Comparison of ENCODE assay signal across 11 cellular contexts in the genomic region with DNA sequence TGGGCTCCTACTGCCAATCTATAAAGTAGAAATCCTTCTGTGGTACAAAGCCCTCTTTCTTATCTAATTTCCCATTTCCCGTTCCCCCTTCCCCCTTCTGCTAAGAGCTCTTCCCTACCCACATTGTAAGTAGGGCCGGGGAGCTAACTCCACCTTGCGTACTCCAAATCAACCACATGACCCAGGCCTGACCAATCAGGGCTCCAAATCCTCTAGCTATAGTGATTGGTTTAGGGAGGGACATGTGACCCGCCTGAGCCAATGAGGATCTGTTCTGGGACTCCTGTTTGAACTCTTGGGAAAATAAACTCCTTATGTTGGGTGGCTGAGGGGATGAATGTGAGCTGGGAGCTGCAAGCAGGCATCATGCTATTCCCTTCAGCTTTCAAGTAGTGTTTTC. TPM values are rescaled to one million over a fixed set of nuclear protein-coding genes. Genes with fewer than 3 reads are reported as not detected.
A peak's percentile ranks its signal among the peaks of the same experiment; 100 is the strongest.
DNase-seq lines count a peak whose midpoint lies in the region; ATAC-seq, FAIRE-seq and TF ChIP-seq lines count a peak whose summit lies in the region.
"Had no signal": no experiment of that assay in that cellular context is flagged by ENCODE, and none has a peak within 500 bp of the region (broad histone marks: within the 10 kb centered on the region; RNA-seq: fewer than 3 reads in every experiment).

No MANE protein-coding gene starts in this region.

- no peak overlapping the region for H3K4me3 Mint-ChIP-seq in activated CD4-positive, alpha-beta T cell treated with anti-CD3 and anti-CD28 coated beads, Interleukin-2, amount 10 ng/mL, durations not matched to agents 7 days and 5 days
- H3K4me3 Mint-ChIP-seq in naive thymus-derived CD4-positive, alpha-beta T cell, result no peak overlapping the region
- H3K4me3 Mint-ChIP-seq in chondrocyte (ENCODE audit: unreplicated experiment), result no peak overlapping the region

- no peaks in the 10 kb centered on the region for H3K36me3 Mint-ChIP-seq in activated CD4-positive, alpha-beta T cell treated with anti-CD3 and anti-CD28 coated beads, Interleukin-2, amount 10 ng/mL, durations not matched to agents 7 days and 5 days (ENCODE audit: low read depth)
- H3K36me3 Mint-ChIP-seq in naive thymus-derived CD4-positive, alpha-beta T cell, result peaks cover 0 to 4% (median 0%) of the 10 kb centered on the region in 5 donors
- no peaks in the 10 kb centered on the region for H3K36me3 Mint-ChIP-seq in chondrocyte (ENCODE audit: low read depth)

- CTCF ChIA-PET in activated CD4-positive, alpha-beta T cell treated with anti-CD3 and anti-CD28 coated beads, Interleukin-2, amount 10 ng/mL, durations not matched to agents 7 days and 5 days (lab: Charles Lee), result interaction anchor here (1.1 to 12.8 kb wide), 7 partner anchors 8 to 126 kb away, joined by 3 to 135 read pairs (median 5); a partner anchor contains a TSS
- CTCF ChIA-PET in naive thymus-derived CD4-positive, alpha-beta T cell (lab: Charles Lee), result interaction anchor here (1.0 to 1.2 kb wide), 2 partner anchors 58 to 59 kb away, joined by 3 to 4 read pairs; no protein-coding TSS in a partner anchor

- intact Hi-C loops in naive thymus-derived CD4-positive, alpha-beta T cell (cut with micrococcal nuclease), result no loop called here
- intact Hi-C loops in heart right ventricle (cut with DNase I), result no loop called here

- no peaks in the 10 kb centered on the region for H3K9me3 ChIP-seq in naive thymus-derived CD4-positive, alpha-beta T cell (ENCODE audit: control insufficient read depth in 2 of 3, low read length in 3 of 3)
- no peaks in the 10 kb centered on the region for H3K9me3 ChIP-seq in heart right ventricle

- POLR2A ChIA-PET in activated CD4-positive, alpha-beta T cell treated with anti-CD3 and anti-CD28 coated beads, Interleukin-2, amount 10 ng/mL, durations not matched to agents 7 days and 5 days (lab: Charles Lee), result no interaction called here
- POLR2A ChIA-PET in naive thymus-derived CD4-positive, alpha-beta T cell (lab: Charles Lee), result no interaction called here

- TF ChIP-seq CTCF in chondrocyte (IDR thresholded peaks at IDR 0.05) (no peak), heart right ventricle (IDR thresholded peaks at IDR 0.05) (no peak)

- H3K27ac Mint-ChIP-seq in activated CD4-positive, alpha-beta T cell treated with anti-CD3 and anti-CD28 coated beads, Interleukin-2, amount 10 ng/mL, durations not matched to agents 7 days and 5 days, result no peak overlapping the region
- H3K27ac Mint-ChIP-seq in naive thymus-derived CD4-positive, alpha-beta T cell, result peak overlapping the region in 1 of 9 donors; percentile 38
- no peak overlapping the region for H3K27ac Mint-ChIP-seq in chondrocyte (ENCODE audit: unreplicated experiment)

- no peaks in the 10 kb centered on the region for H3K36me3 ChIP-seq in naive thymus-derived CD4-positive, alpha-beta T cell (ENCODE audit: control insufficient read depth in 2 of 3, insufficient read depth in 3 of 3, low read length in 3 of 3)
- no peaks in the 10 kb centered on the region for H3K36me3 ChIP-seq in heart right ventricle

- H3K27me3 Mint-ChIP-seq in activated CD4-positive, alpha-beta T cell treated with anti-CD3 and anti-CD28 coated beads, Interleukin-2, amount 10 ng/mL, durations not matched to agents 7 days and 5 days, result peaks cover 13% of the 10 kb centered on the region
- H3K27me3 Mint-ChIP-seq in naive thymus-derived CD4-positive, alpha-beta T cell, result peaks cover 23 to 34% (median 28%) of the 10 kb centered on the region in 5 donors
- no peaks in the 10 kb centered on the region for H3K27me3 Mint-ChIP-seq in chondrocyte (ENCODE audit: low read depth)

- peaks cover 3% of the 10 kb centered on the region for H3K9me3 Mint-ChIP-seq in activated CD4-positive, alpha-beta T cell treated with anti-CD3 and anti-CD28 coated beads, Interleukin-2, amount 10 ng/mL, durations not matched to agents 7 days and 5 days
- H3K9me3 Mint-ChIP-seq in naive thymus-derived CD4-positive, alpha-beta T cell, result peaks cover 0 to 3% (median 0%) of the 10 kb centered on the region in 11 donors
- no peaks in the 10 kb centered on the region for H3K9me3 Mint-ChIP-seq in chondrocyte (ENCODE audit: low read depth)

- no peak overlapping the region for H3K27ac ChIP-seq in naive thymus-derived CD4-positive, alpha-beta T cell (ENCODE audit: low read depth, low read length)
- H3K27ac ChIP-seq in heart right ventricle, result no peak overlapping the region

- WGBS in heart right ventricle, 2 donors, result 74 to 85% methylated on average over 4 of the region's 4 CpGs

- H3K4me1 ChIP-seq in naive thymus-derived CD4-positive, alpha-beta T cell (ENCODE audit: control insufficient read depth in 2 of 2, insufficient read depth in 2 of 2, low read length in 2 of 2), result peaks cover 0 to 4% of the 10 kb centered on the region in 2 donors
- H3K4me1 ChIP-seq in heart right ventricle, result peaks cover 0 to 6% (median 0%) of the 10 kb centered on the region in 9 donors

- H3K27me3 ChIP-seq in naive thymus-derived CD4-positive, alpha-beta T cell (ENCODE audit: control insufficient read depth in 2 of 2, insufficient read depth in 2 of 2, low read length in 2 of 2), result no peaks in the 10 kb centered on the region
- H3K27me3 ChIP-seq in heart right ventricle, result peaks cover 0 to 15% (median 0%) of the 10 kb centered on the region in 7 donors

- FAIRE-seq in HTR-8/SVneo (lab: Jason Lieb, UNC), result no peak

- peaks cover 15% of the 10 kb centered on the region for H3K4me1 Mint-ChIP-seq in activated CD4-positive, alpha-beta T cell treated with anti-CD3 and anti-CD28 coated beads, Interleukin-2, amount 10 ng/mL, durations not matched to agents 7 days and 5 days
- H3K4me1 Mint-ChIP-seq in naive thymus-derived CD4-positive, alpha-beta T cell, result peaks cover 0 to 14% (median 4%) of the 10 kb centered on the region in 7 donors
- H3K4me1 Mint-ChIP-seq in chondrocyte (ENCODE audit: low read depth), result peaks cover 17% of the 10 kb centered on the region

- peak; percentile 24 for DNase-seq in activated CD4-positive, alpha-beta T cell treated with anti-CD3 and anti-CD28 coated beads, Interleukin-2, amount 10 ng/mL, durations not matched to agents 7 days and 5 days
- no peak for DNase-seq in activated CD4-positive, alpha-beta T cell treated with anti-CD3 and anti-CD28 coated beads for 1 hour
- DNase-seq in HTR-8/SVneo (ENCODE audit: insufficient read length, low spot score), result peak; percentile 45
- DNase-seq in naive thymus-derived CD4-positive, alpha-beta T cell, result no peak
- no peak for DNase-seq in chondrocyte (ENCODE audit: low spot score)
- no peak for DNase-seq in heart right ventricle
- DNase-seq: activated effector memory CD4-positive, alpha-beta T cell treated with Interleukin-2 at 50 U/mL for 16 hours had no signal

- no peak overlapping the region for H3K4me3 ChIP-seq in naive thymus-derived CD4-positive, alpha-beta T cell (ENCODE audit: low read length)
- no peak overlapping the region for H3K4me3 ChIP-seq in heart right ventricle

- ATAC-seq in SK-N-SH treated with all-trans-retinoic acid at 6 μM for 48 hours (peak; percentile 62), heart right ventricle (no peak), esophagus mucosa (no peak)
- peak; percentile 45 for ATAC-seq in naive thymus-derived CD4-positive, alpha-beta T cell

TF ChIP-seq in SK-N-SH treated with all-trans-retinoic acid at 6 μM for 48 hours, 23 proteins besides CTCF, POLR2A, EP300 and RAD21:
- TF ChIP-seq RARB (CRISPR knock-in tag; IDR thresholded peaks at IDR 0.05), result no peak
- no peak for TF ChIP-seq ZFP30 (CRISPR knock-in tag; IDR thresholded peaks at IDR 0.05)
- TF ChIP-seq, protein P1, sequence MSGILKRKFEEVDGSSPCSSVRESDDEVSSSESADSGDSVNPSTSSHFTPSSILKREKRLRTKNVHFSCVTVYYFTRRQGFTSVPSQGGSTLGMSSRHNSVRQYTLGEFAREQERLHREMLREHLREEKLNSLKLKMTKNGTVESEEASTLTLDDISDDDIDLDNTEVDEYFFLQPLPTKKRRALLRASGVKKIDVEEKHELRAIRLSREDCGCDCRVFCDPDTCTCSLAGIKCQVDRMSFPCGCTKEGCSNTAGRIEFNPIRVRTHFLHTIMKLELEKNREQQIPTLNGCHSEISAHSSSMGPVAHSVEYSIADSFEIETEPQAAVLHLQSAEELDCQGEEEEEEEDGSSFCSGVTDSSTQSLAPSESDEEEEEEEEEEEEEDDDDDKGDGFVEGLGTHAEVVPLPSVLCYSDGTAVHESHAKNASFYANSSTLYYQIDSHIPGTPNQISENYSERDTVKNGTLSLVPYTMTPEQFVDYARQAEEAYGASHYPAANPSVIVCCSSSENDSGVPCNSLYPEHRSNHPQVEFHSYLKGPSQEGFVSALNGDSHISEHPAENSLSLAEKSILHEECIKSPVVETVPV (CRISPR knock-in tag; IDR thresholded peaks at IDR 0.05), result no peak
- no peak for TF ChIP-seq CSDC2 (CRISPR knock-in tag; IDR thresholded peaks at IDR 0.05)

RNA-seq across cellular contexts. Expression of a gene that starts 40.9 kb away (rescaled TPM):
- total RNA-seq in activated CD4-positive, alpha-beta T cell treated with anti-CD3 and anti-CD28 coated beads, Interleukin-2, amount 10 ng/mL, durations not matched to agents 7 days and 5 days, result 1 to 10 TPM; 5.1 to 6.6 TPM
- total RNA-seq in naive thymus-derived CD4-positive, alpha-beta T cell, result 1 to 10 TPM in 1 of 5 experiments, under 1 TPM in 4; 0.37 to 2.5 (median 0.54) TPM
- polyA plus RNA-seq in naive thymus-derived CD4-positive, alpha-beta T cell, result 1 to 10 TPM in 1 of 2 donors, under 1 TPM in 1; 0.40 to 1.5 TPM
- total RNA-seq in chondrocyte (0.07 TPM in 1 of 3 replicates, not detected in the others), heart right ventricle (10 to 100 TPM in 8 of 10 donors, 1 to 10 TPM in 2; 6.4 to 20.7 (median 12.3) TPM), esophagus mucosa (1.2 TPM)
- 10 to 100 TPM; 17.0 to 25.3 TPM for polyA plus RNA-seq in heart right ventricle
- total RNA-seq: osteocyte had no signal

RNA-seq across cellular contexts. Expression of a gene that starts 56.0 kb away (rescaled TPM):
- not detected for total RNA-seq in activated CD4-positive, alpha-beta T cell treated with anti-CD3 and anti-CD28 coated beads, Interleukin-2, amount 10 ng/mL, durations not matched to agents 7 days and 5 days
- total RNA-seq in naive thymus-derived CD4-positive, alpha-beta T cell, result not detected
- polyA plus RNA-seq in naive thymus-derived CD4-positive, alpha-beta T cell, result not detected
- total RNA-seq in chondrocyte (not detected in 3 replicates), heart right ventricle (under 1 TPM in 1 of 10 donors, not detected in 9; 0.14 TPM), esophagus mucosa (not detected)
- polyA plus RNA-seq in heart right ventricle, result under 1 TPM in 1 of 2 donors, not detected in 1; 0.03 TPM
- total RNA-seq: osteocyte had no signal
- polyA plus RNA-seq: CD14-positive monocyte had no signal

Comparison
In these comparisons a context has a peak if more than half of its experiments do, and no peak if none do; other contexts are left out.
1. DNase-seq: peak in activated CD4-positive, alpha-beta T cell treated with anti-CD3 and anti-CD28 coated beads, Interleukin-2, amount 10 ng/mL, durations not matched to agents 7 days and 5 days (single experiment) and HTR-8/SVneo (single experiment); none in activated CD4-positive, alpha-beta T cell treated with anti-CD3 and anti-CD28 coated beads for 1 hour (single experiment), naive thymus-derived CD4-positive, alpha-beta T cell (0 of 9), chondrocyte (single experiment) and heart right ventricle (0 of 2).
2. ATAC-seq: peak in SK-N-SH treated with all-trans-retinoic acid at 6 μM for 48 hours (single experiment) and naive thymus-derived CD4-positive, alpha-beta T cell (single experiment); none in heart right ventricle (0 of 8) and esophagus mucosa (single experiment).